Comparison of ENCODE assay signal across 17 cellular contexts in genomic region chr21:42153046-42153685, GRCh38.
"Had no signal": no experiment of that assay in that cellular context is flagged by ENCODE, and none has a peak within 500 bp of the region (broad histone marks: within the 10 kb centered on the region; RNA-seq: fewer than 3 reads in every experiment).

No MANE protein-coding gene starts in this region.

- H3K27me3 ChIP-seq: pancreas, right lobe of liver, testis had no signal

- ATAC-seq: pancreas, right lobe of liver, SK-N-SH treated with all-trans-retinoic acid at 6 μM for 48 hours, T-cell had no signal

- H3K27ac ChIP-seq: epithelial cell of prostate, left ventricle myocardium inferior, pancreas, right lobe of liver, stomach, testis had no signal

- H3K27me3 Mint-ChIP-seq: activated naive CD4-positive, alpha-beta T cell treated with anti-CD3 and anti-CD28 coated beads, Interleukin-2, amount 50 U/mL, for 24 hours; type B pancreatic cell had no signal

- H3K4me3 Mint-ChIP-seq: activated naive CD4-positive, alpha-beta T cell treated with anti-CD3 and anti-CD28 coated beads, Interleukin-2, amount 50 U/mL, for 24 hours; T-cell; type B pancreatic cell had no signal

- H3K27ac Mint-ChIP-seq: activated naive CD4-positive, alpha-beta T cell treated with anti-CD3 and anti-CD28 coated beads, Interleukin-2, amount 50 U/mL, for 24 hours; T-cell had no signal

- H3K36me3 ChIP-seq: left ventricle myocardium inferior, pancreas, right lobe of liver, stomach had no signal

- DNase-seq: activated CD4-positive, CD25-positive, alpha-beta regulatory T cell; activated gamma-delta T cell; foreskin fibroblast; left ventricle myocardium inferior; SHP77 treated with DMSO at 0.1 percent for 48 hours; stimulated activated CD4-positive, alpha-beta T cell treated with anti-CD3 and anti-CD28 coated beads, Interleukin-4, amount 100 ng/mL, for 1 hour; stomach; T-cell; T-helper 9 cell; testis had no signal

- H3K4me3 ChIP-seq: left ventricle myocardium inferior, pancreas, right lobe of liver, smooth muscle cell, stomach, testis had no signal

- H3K9me3 ChIP-seq: left ventricle myocardium inferior, pancreas, right lobe of liver, stomach, testis had no signal

- H3K4me1 ChIP-seq: left ventricle myocardium inferior, right lobe of liver, testis had no signal

- H3K9me3 Mint-ChIP-seq: activated naive CD4-positive, alpha-beta T cell treated with anti-CD3 and anti-CD28 coated beads, Interleukin-2, amount 50 U/mL, for 24 hours; T-cell; type B pancreatic cell had no signal

- H3K36me3 Mint-ChIP-seq: activated naive CD4-positive, alpha-beta T cell treated with anti-CD3 and anti-CD28 coated beads, Interleukin-2, amount 50 U/mL, for 24 hours; T-cell; type B pancreatic cell had no signal
